ENCODE assay signal across 19 cellular contexts in the genomic region with DNA sequence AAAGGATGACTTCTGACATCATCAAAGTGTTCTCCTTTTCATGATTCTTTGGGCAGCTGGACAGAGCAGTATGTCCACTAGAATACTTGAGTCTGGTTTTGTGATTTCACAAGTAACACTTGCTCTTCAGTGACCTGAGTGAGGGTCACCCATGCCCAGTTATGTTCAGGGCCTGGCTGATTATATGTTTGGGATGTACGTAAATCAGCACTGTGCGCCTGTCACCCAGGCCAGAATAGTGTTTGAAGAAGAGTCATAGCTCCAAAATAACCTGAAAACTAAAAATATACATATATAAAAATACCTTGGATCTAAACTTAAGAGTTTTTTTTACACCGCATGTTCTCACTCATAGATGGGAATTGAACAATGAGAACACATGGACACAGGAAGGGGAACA. TPM values are rescaled to one million over a fixed set of nuclear protein-coding genes. Genes with fewer than 3 reads are reported as not detected.
DNase-seq lines count a peak whose midpoint lies in the region; ATAC-seq and TF ChIP-seq lines count a peak whose summit lies in the region.
"Had no signal": no experiment of that assay in that cellular context is flagged by ENCODE, and none has a peak within 500 bp of the region (broad histone marks: within the 10 kb centered on the region; RNA-seq: fewer than 3 reads in every experiment).

No MANE protein-coding gene starts in this region.

- H2BK12ac ChIP-seq in trophoblast cell (ENCODE audit: low read length), result no peak overlapping the region

- intact Hi-C loops in Calu3 (cut with micrococcal nuclease; ENCODE audit: unreplicated experiment), result no loop called here

- H3K27me3 ChIP-seq in Karpas-422 (ENCODE audit: low read length) (no peaks in the 10 kb centered on the region), trophoblast cell (ENCODE audit: insufficient read depth, low read length) (no peaks in the 10 kb centered on the region)
- H3K27me3 ChIP-seq: ovary, SJSA1 had no signal

- H3K4me3 ChIP-seq in Karpas-422 (ENCODE audit: low read length) (peak overlapping the region; percentile 46), trophoblast cell (ENCODE audit: low read depth, low read length) (no peak overlapping the region)
- H3K4me3 ChIP-seq: ovary, SJSA1 had no signal

- H4K8ac ChIP-seq in trophoblast cell (ENCODE audit: low read depth, low read length), result no peak overlapping the region

- no peak overlapping the region for H3K23ac ChIP-seq in trophoblast cell (ENCODE audit: low read length)

- no peak overlapping the region for H4K91ac ChIP-seq in trophoblast cell (ENCODE audit: low read depth, low read length)

- CTCF ChIA-PET in Calu3 (lab: Charles Lee), result interaction anchor here (0.7 kb wide), 1 partner anchor 14 kb away, joined by 3 read pairs; no protein-coding TSS in a partner anchor

- H3K27ac Mint-ChIP-seq in Calu3 (ENCODE audit: unreplicated experiment) (no peak overlapping the region), nephron progenitor cell (no peak overlapping the region)

- peak overlapping the region; percentile 31 for H3K4me3 Mint-ChIP-seq in Calu3 (ENCODE audit: low read depth, unreplicated experiment)
- H3K4me3 Mint-ChIP-seq in nephron progenitor cell, result peak overlapping the region; percentile 62

- H3K36me3 ChIP-seq in Karpas-422 (ENCODE audit: insufficient read depth, low read length) (0 out of 2 replicates have a peak, but pooled peaks cover 7% of the 10 kb centered on the region), trophoblast cell (ENCODE audit: control insufficient read depth in 1 of 2, insufficient read depth in 2 of 2, low read length in 2 of 2) (peaks cover 0 to 2% of the 10 kb centered on the region in 2 experiments)
- H3K36me3 ChIP-seq: ovary had no signal

- no peaks in the 10 kb centered on the region; the same call in 1 of the 2 replicates for H4K20me1 ChIP-seq in Karpas-422 (ENCODE audit: insufficient read depth, low read depth, low read length)

- H2BK120ac ChIP-seq in trophoblast cell (ENCODE audit: insufficient read depth, low read length, poor library complexity), result no peak overlapping the region

- no CpG with 5 or more reads among the region's 3 CpGs for WGBS in trophoblast cell (ENCODE audit: extremely low coverage, insufficient coverage, insufficient read length)

- no peak overlapping the region for H2BK5ac ChIP-seq in trophoblast cell (ENCODE audit: low read depth, low read length, poor library complexity)

- no peaks in the 10 kb centered on the region for H3K9me3 Mint-ChIP-seq in Calu3 (ENCODE audit: low read depth, unreplicated experiment)
- no peaks in the 10 kb centered on the region for H3K9me3 Mint-ChIP-seq in nephron progenitor cell

- TSS peak; percentile 0 for BruUV-seq in Calu3 (replicated peaks; lab: Mats Ljungman, UMichigan)

- peaks cover 83% of the 10 kb centered on the region for H3K79me2 ChIP-seq in Karpas-422 (ENCODE audit: low read length)
- peaks cover 6% of the 10 kb centered on the region for H3K79me2 ChIP-seq in trophoblast cell (ENCODE audit: control insufficient read depth, insufficient read depth, low read length, poor library complexity)

- H3K9ac ChIP-seq in Karpas-422 (ENCODE audit: low read length) (peak overlapping the region; percentile 13), trophoblast cell (ENCODE audit: low read length) (no peak overlapping the region)

- DNase-seq in Calu3 (no peak), Karpas-422 (no peak), cerebellar cortex (ENCODE audit: low spot score) (peak; percentile 36), nephron progenitor cell (no peak), retina (no peak), trophoblast cell (no peak)
- DNase-seq: activated CD4-positive, alpha-beta T cell treated with anti-CD3 and anti-CD28 coated beads for 1 hour; activated gamma-delta T cell treated with Interleukin-2 at 50 U/mL for 16 hours; amniotic stem cell; GDM1; NCI-H187; OCI-M1; ovary; T1000 had no signal

- no peaks in the 10 kb centered on the region for H3K9me2 ChIP-seq in Karpas-422 (replicated peaks; ENCODE audit: insufficient read depth, low read length)

- H2AK5ac ChIP-seq in trophoblast cell (ENCODE audit: low read length), result no peak overlapping the region

- TF ChIP-seq CTCF in Calu3 (IDR thresholded peaks at IDR 0.05; ENCODE audit: unreplicated experiment) (no peak), nephron progenitor cell (IDR thresholded peaks at IDR 0.05) (no peak)

- H3K27me3 Mint-ChIP-seq in Calu3 (ENCODE audit: unreplicated experiment) (no peaks in the 10 kb centered on the region), nephron progenitor cell (ENCODE audit: low read depth, poor library complexity) (no peaks in the 10 kb centered on the region)

- H3K9me3 ChIP-seq in Karpas-422 (ENCODE audit: low read length) (no peaks in the 10 kb centered on the region), trophoblast cell (ENCODE audit: insufficient read depth, low read depth, low read length) (no peaks in the 10 kb centered on the region)
- H3K9me3 ChIP-seq: ovary, SJSA1 had no signal

- no peak for ATAC-seq in GM19455 (IDR thresholded peaks at IDR 0.05; ENCODE audit: unreplicated experiment)
- no peak for ATAC-seq in GM18517 (IDR thresholded peaks at IDR 0.05; ENCODE audit: unreplicated experiment)
- ATAC-seq: HCT116, left lobe of liver had no signal

- H3K27ac ChIP-seq in Karpas-422 (ENCODE audit: low read length) (peak overlapping the region; percentile 73; the same call in 1 of the 2 replicates), trophoblast cell (ENCODE audit: low read depth, low read length) (no peak overlapping the region)
- H3K27ac ChIP-seq: SJSA1 had no signal

- peaks cover 12% of the 10 kb centered on the region for H3K79me1 ChIP-seq in trophoblast cell (ENCODE audit: low read length)

- H3K36me3 Mint-ChIP-seq in Calu3 (ENCODE audit: insufficient read depth, unreplicated experiment) (peaks cover 50% of the 10 kb centered on the region), nephron progenitor cell (ENCODE audit: low read depth) (peaks cover 29% of the 10 kb centered on the region)

- H3K18ac ChIP-seq in trophoblast cell (ENCODE audit: low read length), result no peak overlapping the region

- H3K4me1 ChIP-seq in Karpas-422 (ENCODE audit: low read length) (peaks cover 51% of the 10 kb centered on the region), trophoblast cell (ENCODE audit: control insufficient read depth in 1 of 2, insufficient read depth in 2 of 2, low read length in 2 of 2) (peaks cover 4 to 7% of the 10 kb centered on the region in 2 experiments)

- H3K4me2 ChIP-seq in Karpas-422 (ENCODE audit: low read depth, low read length, poor library complexity, severe bottlenecking), result peak overlapping the region; percentile 75
- H3K4me2 ChIP-seq in trophoblast cell (ENCODE audit: low read length), result no peak overlapping the region

- H3K14ac ChIP-seq in trophoblast cell (ENCODE audit: low read length), result no peak overlapping the region

- no peak overlapping the region for H4K12ac ChIP-seq in trophoblast cell (ENCODE audit: low read depth, low read length)

- H3K4ac ChIP-seq in trophoblast cell (ENCODE audit: low read depth, low read length), result no peak overlapping the region

- H2AFZ ChIP-seq in Karpas-422 (ENCODE audit: low read length) (no peak overlapping the region), trophoblast cell (ENCODE audit: insufficient read depth, low read length, poor library complexity) (no peak overlapping the region)

- H3K4me1 Mint-ChIP-seq in Calu3 (ENCODE audit: low read depth, unreplicated experiment) (peaks cover 24% of the 10 kb centered on the region), nephron progenitor cell (peaks cover 57% of the 10 kb centered on the region)

RNA-seq across cellular contexts. Expression of a gene that starts 3.8 kb away (rescaled TPM):
- 37.3 and 45.6 TPM in 2 replicates for total RNA-seq in Calu3 (2022)
- total RNA-seq in Karpas-422 (2014; rRNA removed; shearing (Covaris generic); ENCODE audit: low replicate concordance), result 39.6 and 55.7 TPM in 2 replicates
- 10.1 and 10.5 TPM in 2 replicates for polyA plus RNA-seq in trophoblast cell (2013)
